17 cellular contexts compared by ENCODE assay signal in genomic region chr7:132398253-132398913, GRCh38.
DNase-seq lines count a peak whose midpoint lies in the region; ATAC-seq and TF ChIP-seq lines count a peak whose summit lies in the region.
"Had no signal": no experiment of that assay in that cellular context is flagged by ENCODE, and none has a peak within 500 bp of the region (broad histone marks: within the 10 kb centered on the region; RNA-seq: fewer than 3 reads in every experiment).

No MANE protein-coding gene starts in this region.

- H3K27me3 ChIP-seq in gastroesophageal sphincter (no peaks in the 10 kb centered on the region), sigmoid colon (no peaks in the 10 kb centered on the region), testis (no peaks in the 10 kb centered on the region)
- no peaks in the 10 kb centered on the region for H3K27me3 ChIP-seq in CD4-positive, alpha-beta memory T cell (ENCODE audit: insufficient read depth, low read length)
- H3K27me3 ChIP-seq: SJSA1 had no signal

- H3K27ac Mint-ChIP-seq in CD4-positive, alpha-beta memory T cell: no peak overlapping the region

- intact Hi-C loops in sigmoid colon (cut with DNase I): loop anchor here (5.0 to 10.0 kb wide), 2 partner anchors 144 to 179 kb away; partner anchors contain the start of gene PLXNA4
- intact Hi-C loops in CD4-positive, alpha-beta memory T cell (cut with micrococcal nuclease): no loop called here
- intact Hi-C loops in testis (cut with DNase I; ENCODE audit: low total_unique reads): no loop called here

- H3K36me3 ChIP-seq in gastroesophageal sphincter (no peaks in the 10 kb centered on the region), sigmoid colon (no peaks in the 10 kb centered on the region), testis (ENCODE audit: low read depth, missing control alignments) (no peaks in the 10 kb centered on the region)
- no peaks in the 10 kb centered on the region for H3K36me3 ChIP-seq in CD4-positive, alpha-beta memory T cell (ENCODE audit: insufficient read depth, low read length)
- H3K36me3 ChIP-seq: SJSA1 had no signal

- no peak overlapping the region for H3K4me3 Mint-ChIP-seq in CD4-positive, alpha-beta memory T cell

- TF ChIP-seq EP300 in gastroesophageal sphincter (IDR thresholded peaks at IDR 0.05) (no peak), sigmoid colon (IDR thresholded peaks at IDR 0.05) (peak in 1 of 4 donors; percentile 35)

- WGBS in gastroesophageal sphincter (ENCODE audit: low coverage in 1 of 2), 2 donors: 52 to 100% methylated on average over 2 of the region's 14 CpGs
- 90 to 91% methylated on average over 14 of the region's 14 CpGs for WGBS in sigmoid colon, 2 donors
- 92 to 93% methylated on average over 7 to 14 of the region's 14 CpGs for WGBS in testis, 2 donors

- H3K4me1 ChIP-seq in gastroesophageal sphincter: peaks cover 0 to 67% (median 25%) of the 10 kb centered on the region in 3 donors
- peaks cover 0 to 31% (median 27%) of the 10 kb centered on the region in 4 donors for H3K4me1 ChIP-seq in sigmoid colon
- H3K4me1 ChIP-seq in CD4-positive, alpha-beta memory T cell (ENCODE audit: insufficient read depth, low read length): peaks cover 3% of the 10 kb centered on the region
- peaks cover 35% of the 10 kb centered on the region for H3K4me1 ChIP-seq in testis
- H3K4me1 ChIP-seq: SJSA1 had no signal

- H3K9me3 ChIP-seq in gastroesophageal sphincter (no peaks in the 10 kb centered on the region), sigmoid colon (peaks cover 0 to 4% (median 0%) of the 10 kb centered on the region in 4 donors), testis (no peaks in the 10 kb centered on the region)
- no peaks in the 10 kb centered on the region for H3K9me3 ChIP-seq in CD4-positive, alpha-beta memory T cell (ENCODE audit: control insufficient read depth in 1 of 2, low read length in 2 of 2)
- H3K9me3 ChIP-seq: SJSA1 had no signal

- POLR2A ChIA-PET in CD4-positive, alpha-beta memory T cell (lab: Charles Lee; ENCODE audit: partially characterized antibody): no interaction called here

- CTCF ChIA-PET in CD4-positive, alpha-beta memory T cell (lab: Charles Lee; ENCODE audit: partially characterized antibody): interaction anchor here (0.7 to 0.8 kb wide), 2 partner anchors 175 to 184 kb away, joined by 3 read pairs; no protein-coding TSS in a partner anchor

- peak overlapping the region in 3 of 4 donors; percentile 55 to 83 (median 81) for H3K27ac ChIP-seq in gastroesophageal sphincter
- peak overlapping the region; percentile 38 to 84 (median 51) for H3K27ac ChIP-seq in sigmoid colon
- no peak overlapping the region for H3K27ac ChIP-seq in CD4-positive, alpha-beta memory T cell (ENCODE audit: low read depth, low read length)
- H3K27ac ChIP-seq in testis: no peak overlapping the region
- H3K27ac ChIP-seq: SJSA1 had no signal

- DNase-seq in NCI-H1105 treated with DMSO at 0.1 percent for 48 hours (lab: John Stamatoyannopoulos, UW): peak; percentile 9
- no peak for DNase-seq in NCI-H1105 (lab: John Stamatoyannopoulos, UW)
- DNase-seq in NCI-H524 treated with DMSO at 0.1 percent for 48 hours (lab: John Stamatoyannopoulos, UW): peak; percentile 78
- peak; percentile 70 for DNase-seq in sigmoid colon
- no peak for DNase-seq in CD4-positive, alpha-beta memory T cell
- no peak for DNase-seq in testis
- no peak for DNase-seq in GM10266 (ENCODE audit: extremely low spot score)
- DNase-seq: C1 segment of cervical spinal cord, COR-L47, DMS79, Karpas-422, MM.1S, NCI-H1417 treated with DMSO at 0.1 percent for 48 hours, RPMI8226 had no signal

- no peaks in the 10 kb centered on the region for H3K36me3 Mint-ChIP-seq in CD4-positive, alpha-beta memory T cell

- TF ChIP-seq POLR2A in gastroesophageal sphincter (IDR thresholded peaks at IDR 0.05) (no peak), sigmoid colon (IDR thresholded peaks at IDR 0.05) (no peak), testis (IDR thresholded peaks at IDR 0.05) (no peak)

- H3K9me3 Mint-ChIP-seq in CD4-positive, alpha-beta memory T cell: peaks cover 0 to 5% (median 0%) of the 10 kb centered on the region in 8 donors

- peaks cover 2 to 12% (median 5%) of the 10 kb centered on the region in 4 donors for H3K4me1 Mint-ChIP-seq in CD4-positive, alpha-beta memory T cell

- peaks cover 0 to 5% of the 10 kb centered on the region in 2 donors for H3K27me3 Mint-ChIP-seq in CD4-positive, alpha-beta memory T cell

- no peak for ATAC-seq in gastroesophageal sphincter
- ATAC-seq: HCT116 had no signal

- H3K4me3 ChIP-seq in gastroesophageal sphincter (no peak overlapping the region), sigmoid colon (no peak overlapping the region), testis (no peak overlapping the region)
- H3K4me3 ChIP-seq in CD4-positive, alpha-beta memory T cell (ENCODE audit: low read length in 2 of 2): no peak overlapping the region
- H3K4me3 ChIP-seq: SJSA1 had no signal

- TF ChIP-seq CTCF in gastroesophageal sphincter (IDR thresholded peaks at IDR 0.05) (no peak), sigmoid colon (IDR thresholded peaks at IDR 0.05) (no peak), testis (IDR thresholded peaks at IDR 0.05) (no peak), GM10266 (IDR thresholded peaks at IDR 0.05; ENCODE audit: control insufficient read depth, insufficient read depth, low read depth, missing control alignments) (no peak)

Comparison
In these comparisons a context has a peak if more than half of its experiments do, and no peak if none do; other contexts are left out.
1. DNase-seq: peak in NCI-H1105 treated with DMSO at 0.1 percent for 48 hours (single experiment), NCI-H524 treated with DMSO at 0.1 percent for 48 hours (single experiment) and sigmoid colon (single experiment); none in NCI-H1105 (single experiment), CD4-positive, alpha-beta memory T cell (0 of 5), testis (single experiment) and GM10266 (single experiment).
2. H3K27ac ChIP-seq: peak in gastroesophageal sphincter (3 of 4) and sigmoid colon (4 of 4); none in CD4-positive, alpha-beta memory T cell (single experiment) and testis (0 of 2).